In the genomic region with DNA sequence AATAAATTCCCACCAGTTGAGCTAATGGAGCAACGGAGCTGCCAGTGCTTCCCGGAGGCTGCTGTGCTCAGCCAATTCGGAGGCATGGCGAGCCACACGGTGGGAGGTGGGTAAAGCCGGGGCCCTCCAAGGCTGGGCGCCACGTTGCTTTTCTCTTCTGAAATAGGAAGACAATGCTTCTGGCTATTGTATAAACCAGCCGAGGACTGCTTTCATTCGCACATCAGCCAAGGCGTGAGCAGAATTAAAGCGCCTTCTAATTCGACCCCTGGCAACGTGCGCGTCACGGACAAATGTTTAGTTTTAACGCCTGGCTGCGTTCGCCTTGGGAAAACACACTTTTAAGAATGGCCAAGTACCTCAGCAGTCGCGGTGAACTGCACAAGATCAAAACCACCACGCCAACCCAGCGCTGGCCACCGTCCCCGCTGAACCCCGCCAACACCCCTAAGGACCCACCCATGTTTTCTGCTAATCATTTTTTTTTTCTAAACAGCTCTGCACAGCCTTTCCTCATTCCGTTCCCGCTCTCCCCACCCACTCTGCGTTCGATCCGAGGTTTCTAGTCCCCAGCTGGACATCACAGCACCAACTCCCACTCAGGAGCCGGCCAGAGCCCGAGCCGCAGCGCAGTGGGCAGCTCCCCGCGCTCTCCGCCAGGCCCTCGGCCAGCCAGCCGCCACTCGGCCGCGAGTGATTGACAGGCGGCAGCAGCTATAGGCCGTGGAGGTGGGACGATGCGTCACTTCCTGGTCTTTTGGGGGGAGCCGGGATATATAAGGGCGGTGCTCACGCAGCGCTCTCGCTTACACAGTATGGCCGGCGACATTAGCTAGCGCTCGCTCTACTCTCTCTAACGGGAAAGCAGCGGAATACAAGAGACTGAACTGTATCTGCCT, we compare ENCODE assay signal across 1 cellular context.
A peak's percentile ranks its signal among the peaks of the same experiment; 100 is the strongest.
TF ChIP-seq lines count a peak whose summit lies in the region.

AMD1 (plus strand) TSS at position 805 of the 899 bp plus-strand sequence. CDS start 321 bp downstream, outside the sequence.

TF ChIP-seq in WTC11, 78 proteins besides CTCF, POLR2A, EP300 and RAD21 (continued from another document):
- TF ChIP-seq FOXP1 (CRISPR knock-in tag; IDR thresholded peaks at IDR 0.05; ENCODE audit: borderline replicate concordance) (peak; percentile 50; the same call in 1 of the 2 replicates), ZBTB21 (CRISPR knock-in tag; IDR thresholded peaks at IDR 0.05; ENCODE audit: borderline replicate concordance) (no peak), ESRRA (CRISPR knock-in tag; IDR thresholded peaks at IDR 0.05; ENCODE audit: borderline replicate concordance) (0 out of 2 replicates have a peak, but pooled peaks have one; percentile 31), NFYB (CRISPR knock-in tag; conservative IDR thresholded peaks at IDR 0.05; ENCODE audit: low read depth) (peak; percentile 87), FOXP4 (CRISPR knock-in tag; IDR thresholded peaks at IDR 0.05) (peak; percentile 73), NFE2L1 (CRISPR knock-in tag; IDR thresholded peaks at IDR 0.05) (peak; percentile 57), MYBL2 (CRISPR knock-in tag; IDR thresholded peaks at IDR 0.05) (0 out of 2 replicates have a peak, but pooled peaks have one; percentile 37), MAX (CRISPR knock-in tag; IDR thresholded peaks at IDR 0.05) (no peak), ATF1 (CRISPR knock-in tag; IDR thresholded peaks at IDR 0.05) (no peak), RELA (CRISPR knock-in tag; IDR thresholded peaks at IDR 0.05; ENCODE audit: borderline replicate concordance) (no peak), FOXK1 (CRISPR knock-in tag; IDR thresholded peaks at IDR 0.05) (peak; percentile 68), TP53 (CRISPR knock-in tag; IDR thresholded peaks at IDR 0.05) (0 out of 2 replicates have a peak, but pooled peaks have one; percentile 31), SP1 (CRISPR knock-in tag; conservative IDR thresholded peaks at IDR 0.05) (peak; percentile 86), RORB (CRISPR knock-in tag; IDR thresholded peaks at IDR 0.05) (no peak), TEAD1 (CRISPR knock-in tag; IDR thresholded peaks at IDR 0.05) (0 out of 2 replicates have a peak, but pooled peaks have one; percentile 15), ATF3 (CRISPR knock-in tag; conservative IDR thresholded peaks at IDR 0.05) (no peak)
- TF ChIP-seq, protein P1, sequence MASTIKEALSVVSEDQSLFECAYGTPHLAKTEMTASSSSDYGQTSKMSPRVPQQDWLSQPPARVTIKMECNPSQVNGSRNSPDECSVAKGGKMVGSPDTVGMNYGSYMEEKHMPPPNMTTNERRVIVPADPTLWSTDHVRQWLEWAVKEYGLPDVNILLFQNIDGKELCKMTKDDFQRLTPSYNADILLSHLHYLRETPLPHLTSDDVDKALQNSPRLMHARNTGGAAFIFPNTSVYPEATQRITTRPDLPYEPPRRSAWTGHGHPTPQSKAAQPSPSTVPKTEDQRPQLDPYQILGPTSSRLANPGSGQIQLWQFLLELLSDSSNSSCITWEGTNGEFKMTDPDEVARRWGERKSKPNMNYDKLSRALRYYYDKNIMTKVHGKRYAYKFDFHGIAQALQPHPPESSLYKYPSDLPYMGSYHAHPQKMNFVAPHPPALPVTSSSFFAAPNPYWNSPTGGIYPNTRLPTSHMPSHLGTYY (CRISPR knock-in tag; IDR thresholded peaks at IDR 0.05) = 0 out of 2 replicates have a peak, but pooled peaks have one; percentile 48
- TF ChIP-seq, protein P2, sequence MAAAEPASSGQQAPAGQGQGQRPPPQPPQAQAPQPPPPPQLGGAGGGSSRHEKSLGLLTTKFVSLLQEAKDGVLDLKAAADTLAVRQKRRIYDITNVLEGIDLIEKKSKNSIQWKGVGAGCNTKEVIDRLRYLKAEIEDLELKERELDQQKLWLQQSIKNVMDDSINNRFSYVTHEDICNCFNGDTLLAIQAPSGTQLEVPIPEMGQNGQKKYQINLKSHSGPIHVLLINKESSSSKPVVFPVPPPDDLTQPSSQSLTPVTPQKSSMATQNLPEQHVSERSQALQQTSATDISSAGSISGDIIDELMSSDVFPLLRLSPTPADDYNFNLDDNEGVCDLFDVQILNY (CRISPR knock-in tag; IDR thresholded peaks at IDR 0.05) = no peak; the same call in 1 of the 2 replicates
